In genomic region chr11:120142072-120142423, GRCh38 we compare ENCODE assay signal across 1 cellular context.
TF ChIP-seq lines count a peak whose summit lies in the region.

No MANE protein-coding gene starts in this region.

TF ChIP-seq in WTC11, 78 proteins besides CTCF, POLR2A, EP300 and RAD21 (continued from another document):
- TF ChIP-seq, protein P1, sequence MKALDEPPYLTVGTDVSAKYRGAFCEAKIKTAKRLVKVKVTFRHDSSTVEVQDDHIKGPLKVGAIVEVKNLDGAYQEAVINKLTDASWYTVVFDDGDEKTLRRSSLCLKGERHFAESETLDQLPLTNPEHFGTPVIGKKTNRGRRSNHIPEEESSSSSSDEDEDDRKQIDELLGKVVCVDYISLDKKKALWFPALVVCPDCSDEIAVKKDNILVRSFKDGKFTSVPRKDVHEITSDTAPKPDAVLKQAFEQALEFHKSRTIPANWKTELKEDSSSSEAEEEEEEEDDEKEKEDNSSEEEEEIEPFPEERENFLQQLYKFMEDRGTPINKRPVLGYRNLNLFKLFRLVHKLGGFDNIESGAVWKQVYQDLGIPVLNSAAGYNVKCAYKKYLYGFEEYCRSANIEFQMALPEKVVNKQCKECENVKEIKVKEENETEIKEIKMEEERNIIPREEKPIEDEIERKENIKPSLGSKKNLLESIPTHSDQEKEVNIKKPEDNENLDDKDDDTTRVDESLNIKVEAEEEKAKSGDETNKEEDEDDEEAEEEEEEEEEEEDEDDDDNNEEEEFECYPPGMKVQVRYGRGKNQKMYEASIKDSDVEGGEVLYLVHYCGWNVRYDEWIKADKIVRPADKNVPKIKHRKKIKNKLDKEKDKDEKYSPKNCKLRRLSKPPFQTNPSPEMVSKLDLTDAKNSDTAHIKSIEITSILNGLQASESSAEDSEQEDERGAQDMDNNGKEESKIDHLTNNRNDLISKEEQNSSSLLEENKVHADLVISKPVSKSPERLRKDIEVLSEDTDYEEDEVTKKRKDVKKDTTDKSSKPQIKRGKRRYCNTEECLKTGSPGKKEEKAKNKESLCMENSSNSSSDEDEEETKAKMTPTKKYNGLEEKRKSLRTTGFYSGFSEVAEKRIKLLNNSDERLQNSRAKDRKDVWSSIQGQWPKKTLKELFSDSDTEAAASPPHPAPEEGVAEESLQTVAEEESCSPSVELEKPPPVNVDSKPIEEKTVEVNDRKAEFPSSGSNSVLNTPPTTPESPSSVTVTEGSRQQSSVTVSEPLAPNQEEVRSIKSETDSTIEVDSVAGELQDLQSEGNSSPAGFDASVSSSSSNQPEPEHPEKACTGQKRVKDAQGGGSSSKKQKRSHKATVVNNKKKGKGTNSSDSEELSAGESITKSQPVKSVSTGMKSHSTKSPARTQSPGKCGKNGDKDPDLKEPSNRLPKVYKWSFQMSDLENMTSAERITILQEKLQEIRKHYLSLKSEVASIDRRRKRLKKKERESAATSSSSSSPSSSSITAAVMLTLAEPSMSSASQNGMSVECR (CRISPR knock-in tag; IDR thresholded peaks at IDR 0.05; ENCODE audit: borderline replicate concordance), result no peak
- TF ChIP-seq ZNF317 (CRISPR knock-in tag; IDR thresholded peaks at IDR 0.05; ENCODE audit: borderline replicate concordance, low read depth), result no peak
- no peak for TF ChIP-seq ZNF423 (CRISPR knock-in tag; IDR thresholded peaks at IDR 0.05)
- no peak for TF ChIP-seq SMAD4 (CRISPR knock-in tag; IDR thresholded peaks at IDR 0.05)
- TF ChIP-seq FOXP1 (CRISPR knock-in tag; IDR thresholded peaks at IDR 0.05; ENCODE audit: borderline replicate concordance), result no peak
- TF ChIP-seq ESRRA (CRISPR knock-in tag; IDR thresholded peaks at IDR 0.05; ENCODE audit: borderline replicate concordance), result no peak
- no peak for TF ChIP-seq OVOL2 (CRISPR knock-in tag; IDR thresholded peaks at IDR 0.05; ENCODE audit: borderline replicate concordance)
- TF ChIP-seq ERG (CRISPR knock-in tag; IDR thresholded peaks at IDR 0.05), result no peak
- no peak for TF ChIP-seq CBFB (CRISPR knock-in tag; IDR thresholded peaks at IDR 0.05; ENCODE audit: low read depth)
- TF ChIP-seq ZBTB21 (CRISPR knock-in tag; IDR thresholded peaks at IDR 0.05; ENCODE audit: borderline replicate concordance), result no peak
- TF ChIP-seq FOXK1 (CRISPR knock-in tag; IDR thresholded peaks at IDR 0.05), result no peak
- TF ChIP-seq E2F4 (CRISPR knock-in tag; IDR thresholded peaks at IDR 0.05; ENCODE audit: borderline replicate concordance, low read depth), result no peak
- no peak for TF ChIP-seq TEAD1 (CRISPR knock-in tag; IDR thresholded peaks at IDR 0.05)
